In genomic region chr1:156462954-156463795, GRCh38 we compare ENCODE assay signal across 1 cellular context.
TF ChIP-seq lines count a peak whose summit lies in the region.

No MANE protein-coding gene starts in this region.

TF ChIP-seq in GM23338, 12 proteins besides CTCF, POLR2A, EP300 and RAD21 (continued from another document):
- no peak for TF ChIP-seq REST (IDR thresholded peaks at IDR 0.05; ENCODE audit: unreplicated experiment)
- no peak for TF ChIP-seq CREB1 (CRISPR knock-in tag; IDR thresholded peaks at IDR 0.05; ENCODE audit: low read depth)
- no peak for TF ChIP-seq EZH2phosphoT487 (IDR thresholded peaks at IDR 0.05; ENCODE audit: unreplicated experiment)
- no peak for TF ChIP-seq NANOG (IDR thresholded peaks at IDR 0.05; ENCODE audit: borderline replicate concordance)
- TF ChIP-seq ZNF462 (CRISPR knock-in tag; IDR thresholded peaks at IDR 0.05), result no peak
- no peak for TF ChIP-seq JUNB (IDR thresholded peaks at IDR 0.05; ENCODE audit: unreplicated experiment)
- no peak for TF ChIP-seq ZNF114 (CRISPR knock-in tag; IDR thresholded peaks at IDR 0.05)
